13 cellular contexts compared by ENCODE assay signal in the genomic region with DNA sequence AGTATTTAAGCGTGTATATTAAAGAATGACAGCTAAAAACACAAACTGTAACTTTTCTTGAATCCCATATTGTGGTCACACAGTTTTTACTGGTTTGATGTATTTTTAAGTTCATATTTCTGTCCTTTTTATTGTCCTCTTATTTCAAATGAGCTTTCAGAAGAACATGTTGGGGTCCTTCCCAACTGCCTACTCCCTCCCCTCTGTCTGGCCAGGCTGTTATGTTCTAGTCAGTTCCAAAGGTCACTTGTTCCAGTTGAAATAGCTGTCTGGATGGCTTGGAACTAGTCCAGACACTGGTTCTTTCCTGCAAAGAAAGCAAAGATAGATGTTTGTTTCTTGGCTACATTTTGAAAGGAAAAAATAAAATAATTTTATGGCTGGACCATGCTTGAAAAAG.
DNase-seq lines count a peak whose midpoint lies in the region; ATAC-seq and FAIRE-seq lines count a peak whose summit lies in the region.
"Had no signal": no experiment of that assay in that cellular context is flagged by ENCODE, and none has a peak within 500 bp of the region (broad histone marks: within the 10 kb centered on the region; RNA-seq: fewer than 3 reads in every experiment).

No MANE protein-coding gene starts in this region.

- no peak overlapping the region for H4K8ac ChIP-seq in mesenchymal stem cell (ENCODE audit: low read length)

- no peak overlapping the region for H3K4me3 ChIP-seq in mesenchymal stem cell (ENCODE audit: insufficient read depth in 1 of 2, low read depth in 1 of 2, low read length in 2 of 2)
- H3K4me3 ChIP-seq in H7 (ENCODE audit: insufficient read depth, low read depth, low read length), result no peak overlapping the region
- H3K4me3 ChIP-seq: ovary had no signal

- H3K27me3 ChIP-seq in mesenchymal stem cell (ENCODE audit: control insufficient read depth in 1 of 2, insufficient read depth in 1 of 2, low read length in 2 of 2) (no peaks in the 10 kb centered on the region), H7 (ENCODE audit: control insufficient read depth, insufficient read depth, low read length) (no peaks in the 10 kb centered on the region)
- H3K27me3 ChIP-seq: ovary had no signal

- H3K79me1 ChIP-seq in mesenchymal stem cell (replicated peaks; ENCODE audit: low read length, poor library complexity, severe bottlenecking), result no peaks in the 10 kb centered on the region

- no peak overlapping the region for H2BK5ac ChIP-seq in mesenchymal stem cell (ENCODE audit: low read depth, low read length, poor library complexity, severe bottlenecking)

- H3K4ac ChIP-seq in mesenchymal stem cell (ENCODE audit: low read depth in 1 of 2, low read length in 2 of 2), result no peak overlapping the region

- no peak overlapping the region for H3K9ac ChIP-seq in mesenchymal stem cell (ENCODE audit: low read length)

- H3K27ac ChIP-seq in mesenchymal stem cell (ENCODE audit: low read length, poor library complexity, severe bottlenecking), result no peak overlapping the region

- no peak overlapping the region for H3K14ac ChIP-seq in mesenchymal stem cell (ENCODE audit: low read length in 2 of 2)

- FAIRE-seq in RCC 7860 (lab: Jason Lieb, UNC), result peak; percentile 55
- FAIRE-seq: bronchial epithelial cell had no signal

- H3K27ac Mint-ChIP-seq in activated CD4-positive, alpha-beta T cell treated with anti-CD3 and anti-CD28 coated beads for 36 hours, result no peak overlapping the region
- H3K27ac Mint-ChIP-seq: CD8-positive, alpha-beta memory T cell had no signal

- peak; percentile 48 for ATAC-seq in Right ventricle myocardium superior (ENCODE audit: poor library complexity)
- ATAC-seq in GM19452 (IDR thresholded peaks at IDR 0.05; ENCODE audit: unreplicated experiment), result no peak
- no peak for ATAC-seq in activated CD4-positive, alpha-beta T cell treated with anti-CD3 and anti-CD28 coated beads for 36 hours

- H2BK12ac ChIP-seq in mesenchymal stem cell (ENCODE audit: low read length in 2 of 2), result no peak overlapping the region

- no peaks in the 10 kb centered on the region for H3K4me1 Mint-ChIP-seq in activated CD4-positive, alpha-beta T cell treated with anti-CD3 and anti-CD28 coated beads for 36 hours
- H3K4me1 Mint-ChIP-seq: CD8-positive, alpha-beta memory T cell had no signal

- H2AK5ac ChIP-seq in mesenchymal stem cell (ENCODE audit: low read length, severe bottlenecking), result no peak overlapping the region

- no peak overlapping the region for H3K4me2 ChIP-seq in mesenchymal stem cell (ENCODE audit: low read length, poor library complexity, severe bottlenecking)

- no peak overlapping the region for H3K4me3 Mint-ChIP-seq in activated CD4-positive, alpha-beta T cell treated with anti-CD3 and anti-CD28 coated beads for 36 hours
- H3K4me3 Mint-ChIP-seq: CD8-positive, alpha-beta memory T cell had no signal

- no peak overlapping the region for H3K18ac ChIP-seq in mesenchymal stem cell (ENCODE audit: low read depth in 1 of 2, low read length in 2 of 2)

- H2BK15ac ChIP-seq in mesenchymal stem cell (ENCODE audit: low read depth, poor library complexity, severe bottlenecking), result no peak overlapping the region

- H3K36me3 ChIP-seq in mesenchymal stem cell (ENCODE audit: control insufficient read depth in 1 of 2, insufficient read depth in 2 of 2, low read depth in 1 of 2, low read length in 2 of 2), result no peaks in the 10 kb centered on the region
- H3K36me3 ChIP-seq in H7 (replicated peaks; ENCODE audit: control insufficient read depth, insufficient read depth, low read length), result peaks cover 1% of the 10 kb centered on the region
- H3K36me3 ChIP-seq: ovary had no signal

- no peaks in the 10 kb centered on the region for H3K9me3 Mint-ChIP-seq in activated CD4-positive, alpha-beta T cell treated with anti-CD3 and anti-CD28 coated beads for 36 hours (ENCODE audit: low read depth)

- H3K27me3 Mint-ChIP-seq in activated CD4-positive, alpha-beta T cell treated with anti-CD3 and anti-CD28 coated beads for 36 hours, result no peaks in the 10 kb centered on the region
- H3K27me3 Mint-ChIP-seq: CD8-positive, alpha-beta memory T cell had no signal

- POLR2A ChIA-PET in activated CD4-positive, alpha-beta T cell treated with anti-CD3 and anti-CD28 coated beads for 36 hours (lab: Charles Lee), result no interaction called here

- H3K4me1 ChIP-seq in mesenchymal stem cell (ENCODE audit: control insufficient read depth, insufficient read depth, low read depth, low read length), result no peaks in the 10 kb centered on the region

- no peak overlapping the region for H2AFZ ChIP-seq in mesenchymal stem cell (ENCODE audit: low read depth, low read length)

- H3K36me3 Mint-ChIP-seq in activated CD4-positive, alpha-beta T cell treated with anti-CD3 and anti-CD28 coated beads for 36 hours (ENCODE audit: low read depth), result no peaks in the 10 kb centered on the region
- H3K36me3 Mint-ChIP-seq: CD8-positive, alpha-beta memory T cell had no signal

- no peaks in the 10 kb centered on the region for H3K9me3 ChIP-seq in mesenchymal stem cell (ENCODE audit: control insufficient read depth, low read length)
- H3K9me3 ChIP-seq: ovary had no signal

- intact Hi-C loops in Right ventricle myocardium superior (cut with DNase I), result no loop called here
- intact Hi-C loops in activated CD4-positive, alpha-beta T cell treated with anti-CD3 and anti-CD28 coated beads for 36 hours (cut with DNase I, micrococcal nuclease), result no loop called here

- WGBS in mesenchymal stem cell, result no CpG with 5 or more reads among the region's 1 CpG

- DNase-seq in RCC 7860 (ENCODE audit: low spot score) (no peak), Right ventricle myocardium superior (no peak), mesenchymal stem cell (peak; percentile 24), H7 (no peak)
- no peak for DNase-seq in stimulated activated naive CD4-positive, alpha-beta T cell treated with Interleukin-2 at 50 U/mL for 16 hours (lab: John Stamatoyannopoulos, UW)
- DNase-seq in activated CD4-positive, alpha-beta T cell treated with anti-CD3 and anti-CD28 coated beads for 36 hours, result no peak
- DNase-seq: CD8-positive, alpha-beta memory T cell; mesendoderm; NCI-H2171; stimulated activated CD4-positive, alpha-beta T cell treated with anti-CD3 and anti-CD28 coated beads, Interleukin-2, amount 100 ng/mL, for 48 hours had no signal

- CTCF ChIA-PET in activated CD4-positive, alpha-beta T cell treated with anti-CD3 and anti-CD28 coated beads for 36 hours (lab: Charles Lee), result no interaction called here

- no peak overlapping the region for H4K91ac ChIP-seq in mesenchymal stem cell (ENCODE audit: low read length)

- H2BK120ac ChIP-seq in mesenchymal stem cell (ENCODE audit: low read depth, low read length), result no peak overlapping the region

- H3K23ac ChIP-seq in mesenchymal stem cell (ENCODE audit: low read length in 2 of 2), result no peak overlapping the region
